In the genomic region with DNA sequence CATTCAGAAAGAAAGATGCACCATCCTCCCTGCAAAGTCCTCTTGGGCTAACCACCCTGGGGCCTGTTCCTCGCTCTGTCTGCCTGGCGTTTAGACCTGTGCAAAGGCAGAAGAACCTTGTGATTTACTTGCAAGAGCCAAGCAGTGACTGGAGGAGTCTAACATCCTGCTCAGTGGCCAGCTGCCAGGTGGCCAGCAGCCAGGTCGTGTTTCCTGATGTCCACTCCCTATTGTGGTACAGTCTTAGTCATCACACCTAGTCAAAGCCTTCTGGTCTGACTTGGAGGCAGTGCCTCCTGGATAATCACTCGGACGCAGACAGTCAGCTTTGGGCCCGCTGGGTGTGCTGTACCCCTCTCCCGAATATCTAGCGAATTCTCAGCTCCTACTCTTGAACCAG, we compare ENCODE assay signal across 12 cellular contexts.
DNase-seq lines count a peak whose midpoint lies in the region; ATAC-seq and TF ChIP-seq lines count a peak whose summit lies in the region.
"Had no signal": no experiment of that assay in that cellular context is flagged by ENCODE, and none has a peak within 500 bp of the region (broad histone marks: within the 10 kb centered on the region; RNA-seq: fewer than 3 reads in every experiment).

No MANE protein-coding gene starts in this region.

- H4K20me1 ChIP-seq in GM23248 (ENCODE audit: insufficient read depth): no peaks in the 10 kb centered on the region

- 66 to 67% methylated on average over 8 of the region's 8 CpGs for WGBS in GM23248 (ENCODE audit: low coverage in 1 of 2, low lambda C conversion rate in 2 of 2, missing lambda C conversion rate in 2 of 2), 2 experiments

- no peaks in the 10 kb centered on the region for H3K36me3 Mint-ChIP-seq in activated CD8-positive, alpha-beta memory T cell treated with anti-CD3 and anti-CD28 coated beads, Interleukin-2, amount 10 ng/mL, durations not matched to agents 7 days and 5 days
- H3K36me3 Mint-ChIP-seq: type B pancreatic cell had no signal

- H3K9me3 ChIP-seq in GM23248 (ENCODE audit: low read depth): no peaks in the 10 kb centered on the region

- no peak overlapping the region for H3K27ac ChIP-seq in GM23248
- H3K27ac ChIP-seq in RWPE1: peak overlapping the region; percentile 44

- peaks cover 12% of the 10 kb centered on the region; the same call in 1 of the 2 replicates for H3F3A ChIP-seq in GM23248 (ENCODE audit: insufficient read depth)

- H3K36me3 ChIP-seq in GM23248 (ENCODE audit: low read depth): no peaks in the 10 kb centered on the region

- H3K4me2 ChIP-seq in GM23248 (ENCODE audit: unreplicated experiment): no peak overlapping the region

- no peak overlapping the region for H3K4me3 Mint-ChIP-seq in activated CD8-positive, alpha-beta memory T cell treated with anti-CD3 and anti-CD28 coated beads, Interleukin-2, amount 10 ng/mL, durations not matched to agents 7 days and 5 days
- H3K4me3 Mint-ChIP-seq: H9, type B pancreatic cell had no signal

- POLR2A ChIA-PET in RWPE1 (lab: Yijun Ruan, JAX; ENCODE audit: low non-redundant PET): no interaction called here

- CTCF ChIA-PET in RWPE1 (lab: Yijun Ruan, JAX): interaction anchor here (0.7 kb wide), 1 partner anchor 790 kb away, joined by 3 read pairs; no protein-coding TSS in a partner anchor
- CTCF ChIA-PET in activated CD8-positive, alpha-beta memory T cell treated with anti-CD3 and anti-CD28 coated beads, Interleukin-2, amount 10 ng/mL, durations not matched to agents 7 days and 5 days (lab: Charles Lee): interaction anchor here (1.8 to 3.0 kb wide), 3 partner anchors 593 to 1050 kb away, joined by 4 to 11 read pairs (median 7); no protein-coding TSS in a partner anchor

- H3K9me2 ChIP-seq in GM23248 (ENCODE audit: insufficient read depth): no peaks in the 10 kb centered on the region

- in situ Hi-C loops in GM23248 (cut with MboI): loop anchor here (25.0 kb wide), 1 partner anchor 646 kb away; no protein-coding TSS in a partner anchor

- peaks cover 6% of the 10 kb centered on the region for H3K27me3 Mint-ChIP-seq in activated CD8-positive, alpha-beta memory T cell treated with anti-CD3 and anti-CD28 coated beads, Interleukin-2, amount 10 ng/mL, durations not matched to agents 7 days and 5 days

- TF ChIP-seq CTCF in RWPE1 (conservative IDR thresholded peaks at IDR 0.05; ENCODE audit: low read depth) (no peak), fibroblast of pulmonary artery (IDR thresholded peaks at IDR 0.05; ENCODE audit: low read length, missing control alignments) (no peak), retinal pigment epithelial cell (conservative IDR thresholded peaks at IDR 0.05; ENCODE audit: low read depth, low read length) (no peak)

- peaks cover 13% of the 10 kb centered on the region for H3K4me1 ChIP-seq in GM23248 (ENCODE audit: insufficient read depth)

- no peak for ATAC-seq in HG03520 (IDR thresholded peaks at IDR 0.05; ENCODE audit: unreplicated experiment)
- ATAC-seq in activated CD8-positive, alpha-beta memory T cell treated with anti-CD3 and anti-CD28 coated beads, Interleukin-2, amount 10 ng/mL, durations not matched to agents 7 days and 5 days: no peak
- no peak for ATAC-seq in HG03457 (IDR thresholded peaks at IDR 0.05; ENCODE audit: unreplicated experiment)
- ATAC-seq in HG02571 (IDR thresholded peaks at IDR 0.05; ENCODE audit: unreplicated experiment): no peak

- no peaks in the 10 kb centered on the region for H3K79me2 ChIP-seq in GM23248 (ENCODE audit: insufficient read depth)

- H3K27me3 ChIP-seq in GM23248 (replicated peaks; ENCODE audit: insufficient read depth): no peaks in the 10 kb centered on the region; the same call in 1 of the 2 replicates

- no peak overlapping the region for H2AFZ ChIP-seq in GM23248

- H3K9me3 Mint-ChIP-seq in activated CD8-positive, alpha-beta memory T cell treated with anti-CD3 and anti-CD28 coated beads, Interleukin-2, amount 10 ng/mL, durations not matched to agents 7 days and 5 days (ENCODE audit: low read depth): no peaks in the 10 kb centered on the region
- H3K9me3 Mint-ChIP-seq: H9, type B pancreatic cell had no signal

- H3K4me3 ChIP-seq in GM23248 (no peak overlapping the region), fibroblast of pulmonary artery (replicated peaks; ENCODE audit: low read depth, low read length) (no peak overlapping the region), retinal pigment epithelial cell (ENCODE audit: low read length) (no peak overlapping the region)

- no peak overlapping the region for H3K27ac Mint-ChIP-seq in activated CD8-positive, alpha-beta memory T cell treated with anti-CD3 and anti-CD28 coated beads, Interleukin-2, amount 10 ng/mL, durations not matched to agents 7 days and 5 days
- H3K27ac Mint-ChIP-seq: type B pancreatic cell had no signal

- H3K4me1 Mint-ChIP-seq in activated CD8-positive, alpha-beta memory T cell treated with anti-CD3 and anti-CD28 coated beads, Interleukin-2, amount 10 ng/mL, durations not matched to agents 7 days and 5 days: peaks cover 20% of the 10 kb centered on the region

- H3K9ac ChIP-seq in GM23248: no peak overlapping the region

- DNase-seq in GM23248: peak; percentile 81
- DNase-seq in RWPE1 (ENCODE audit: low spot score): peak; percentile 69
- peak; percentile 98 for DNase-seq in fibroblast of pulmonary artery (ENCODE audit: low read depth)
- peak; percentile 96 for DNase-seq in retinal pigment epithelial cell (ENCODE audit: low read depth)
- DNase-seq in activated CD8-positive, alpha-beta memory T cell treated with anti-CD3 and anti-CD28 coated beads, Interleukin-2, amount 10 ng/mL, durations not matched to agents 7 days and 5 days: no peak
- DNase-seq: foreskin melanocyte, H9, NCI-H1694 treated with DMSO at 0.1 percent for 48 hours had no signal
